1 cellular context compared by ENCODE assay signal in genomic region chr10:61600389-61600788, GRCh38.
TF ChIP-seq lines count a peak whose summit lies in the region.

No MANE protein-coding gene starts in this region.

TF ChIP-seq in HepG2, 621 proteins besides CTCF, POLR2A, EP300 and RAD21 (continued from another document):
- TF ChIP-seq GMEB2 (CRISPR knock-in tag; IDR thresholded peaks at IDR 0.05; ENCODE audit: low read depth): no peak
